Comparison of ENCODE assay signal across 23 cellular contexts in genomic region chr6:154196333-154196732, GRCh38.
DNase-seq lines count a peak whose midpoint lies in the region; ATAC-seq and TF ChIP-seq lines count a peak whose summit lies in the region.
"Had no signal": no experiment of that assay in that cellular context is flagged by ENCODE, and none has a peak within 500 bp of the region (broad histone marks: within the 10 kb centered on the region; RNA-seq: fewer than 3 reads in every experiment).

No MANE protein-coding gene starts in this region.

- peaks cover 3% of the 10 kb centered on the region for H3K9me3 Mint-ChIP-seq in CD4-positive, alpha-beta T cell
- peaks cover 0 to 20% (median 4%) of the 10 kb centered on the region in 5 experiments for H3K9me3 Mint-ChIP-seq in brain
- H3K9me3 Mint-ChIP-seq in naive thymus-derived CD8-positive, alpha-beta T cell: peaks cover 0 to 10% (median 3%) of the 10 kb centered on the region in 9 donors
- H3K9me3 Mint-ChIP-seq: HFFc6 had no signal

- H3K27ac Mint-ChIP-seq in CD4-positive, alpha-beta T cell: peak overlapping the region; percentile 39
- peak overlapping the region; percentile 48 to 94 (median 77) for H3K27ac Mint-ChIP-seq in brain
- peak overlapping the region in 7 of 10 donors; percentile 15 to 72 (median 61) for H3K27ac Mint-ChIP-seq in naive thymus-derived CD8-positive, alpha-beta T cell
- H3K27ac Mint-ChIP-seq: HFFc6, IgD-negative memory B cell had no signal

- H3K36me3 Mint-ChIP-seq in CD4-positive, alpha-beta T cell (ENCODE audit: low read depth): peaks cover 93% of the 10 kb centered on the region
- H3K36me3 Mint-ChIP-seq in brain: no peaks in the 10 kb centered on the region
- H3K36me3 Mint-ChIP-seq in naive thymus-derived CD8-positive, alpha-beta T cell: peaks cover 26 to 92% (median 71%) of the 10 kb centered on the region in 3 donors
- H3K36me3 Mint-ChIP-seq: IgD-negative memory B cell had no signal

- TF ChIP-seq CTCF in CD4-positive, alpha-beta T cell (IDR thresholded peaks at IDR 0.05): no peak
- no peak for TF ChIP-seq CTCF in brain (conservative IDR thresholded peaks at IDR 0.05)

- no peak overlapping the region for H3K27ac ChIP-seq in CD4-positive, alpha-beta T cell (ENCODE audit: low read depth, low read length)
- H3K27ac ChIP-seq: BLaER1, SK-N-MC had no signal

- no peaks in the 10 kb centered on the region for H3K9me3 ChIP-seq in CD4-positive, alpha-beta T cell (ENCODE audit: control insufficient read depth, low read length)
- H3K9me3 ChIP-seq: HAP-1 had no signal

- intact Hi-C loops in CD4-positive, alpha-beta T cell (cut with DNase I, micrococcal nuclease): no loop called here

- H3K4me1 Mint-ChIP-seq in CD4-positive, alpha-beta T cell (ENCODE audit: low read depth): peaks cover 75% of the 10 kb centered on the region
- peaks cover 30% of the 10 kb centered on the region for H3K4me1 Mint-ChIP-seq in brain
- peaks cover 23 to 76% (median 52%) of the 10 kb centered on the region in 4 donors for H3K4me1 Mint-ChIP-seq in naive thymus-derived CD8-positive, alpha-beta T cell
- H3K4me1 Mint-ChIP-seq: IgD-negative memory B cell had no signal

- no peak for ATAC-seq in CD4-positive, alpha-beta T cell (ENCODE audit: poor library complexity)
- ATAC-seq in naive thymus-derived CD8-positive, alpha-beta T cell: no peak
- ATAC-seq in HG03196 (IDR thresholded peaks at IDR 0.05; ENCODE audit: unreplicated experiment): no peak
- ATAC-seq in HG02678 (IDR thresholded peaks at IDR 0.05; ENCODE audit: unreplicated experiment): no peak
- ATAC-seq: GM12878 had no signal

- H3K4me3 Mint-ChIP-seq in CD4-positive, alpha-beta T cell: no peak overlapping the region
- H3K4me3 Mint-ChIP-seq in brain: peak overlapping the region in 3 of 5 experiments; percentile 13 to 70 (median 33)
- H3K4me3 Mint-ChIP-seq in naive thymus-derived CD8-positive, alpha-beta T cell: no peak overlapping the region
- H3K4me3 Mint-ChIP-seq: CD4-positive, CD25-positive, alpha-beta regulatory T cell; HFFc6; IgD-negative memory B cell had no signal

- POLR2A ChIA-PET in CD4-positive, alpha-beta T cell (lab: Charles Lee): interaction anchor here (0.7 kb wide), 1 partner anchor 47 kb away, joined by 3 read pairs; no protein-coding TSS in a partner anchor
- POLR2A ChIA-PET in naive thymus-derived CD8-positive, alpha-beta T cell (lab: Charles Lee): no interaction called here

- CTCF ChIA-PET in CD4-positive, alpha-beta T cell (lab: Charles Lee): interaction anchor here (0.9 to 1.0 kb wide), 2 partner anchors 37 to 81 kb away, joined by 3 to 5 read pairs; no protein-coding TSS in a partner anchor

- DNase-seq in NCI-H748 (lab: John Stamatoyannopoulos, UW; ENCODE audit: unreplicated experiment): peak; percentile 15
- DNase-seq in NCI-H748 treated with DMSO at 0.1 percent for 48 hours (lab: John Stamatoyannopoulos, UW): no peak
- DNase-seq in CD4-positive, alpha-beta T cell: no peak
- DNase-seq in naive thymus-derived CD8-positive, alpha-beta T cell: no peak
- DNase-seq in A172 (ENCODE audit: low spot score): no peak
- DNase-seq: 8988T; CD4-positive, CD25-positive, alpha-beta regulatory T cell; COR-L47; GOT3; HFFc6; NCI-H1048; NCI-H1694; NCI-H2081; OCI-M1; SIG-M5 had no signal

- no peaks in the 10 kb centered on the region for H3K27me3 ChIP-seq in CD4-positive, alpha-beta T cell (ENCODE audit: control insufficient read depth, insufficient read depth, low read length)
- H3K27me3 ChIP-seq: BLaER1 had no signal

- no peaks in the 10 kb centered on the region for H3K27me3 Mint-ChIP-seq in CD4-positive, alpha-beta T cell
- no peaks in the 10 kb centered on the region for H3K27me3 Mint-ChIP-seq in brain
- H3K27me3 Mint-ChIP-seq in naive thymus-derived CD8-positive, alpha-beta T cell: no peaks in the 10 kb centered on the region
- H3K27me3 Mint-ChIP-seq: CD4-positive, CD25-positive, alpha-beta regulatory T cell; IgD-negative memory B cell had no signal

Comparison
In these comparisons a context has a peak if more than half of its experiments do, and no peak if none do; other contexts are left out.
1. H3K4me3 Mint-ChIP-seq: peak in brain (3 of 5); none in CD4-positive, alpha-beta T cell (single experiment) and naive thymus-derived CD8-positive, alpha-beta T cell (0 of 10).
2. Peak in every context shown above with its lines, with median percentiles within 50 percentile points of each other: H3K27ac Mint-ChIP-seq.